2 cellular contexts compared by ENCODE assay signal in the genomic region with DNA sequence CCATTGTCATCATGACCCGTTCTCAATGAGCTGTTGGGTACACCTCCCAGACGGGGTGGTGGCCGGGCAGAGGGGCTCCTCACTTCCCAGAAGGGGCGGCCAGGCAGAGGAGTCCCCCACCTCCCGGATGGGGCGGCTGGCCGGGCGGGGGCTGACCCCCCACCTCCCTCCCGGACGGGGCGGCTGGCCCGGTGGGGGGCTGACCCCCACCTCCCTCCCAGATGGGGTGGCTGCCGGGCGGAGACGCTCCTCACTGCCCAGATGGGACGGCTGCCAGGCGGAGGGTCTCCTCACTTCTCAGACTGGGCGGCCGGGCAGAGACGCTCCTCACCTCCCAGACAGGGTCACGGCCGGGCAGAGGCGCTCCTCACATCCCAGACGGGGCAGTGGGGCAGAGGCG. TPM values are rescaled to one million over a fixed set of nuclear protein-coding genes. Genes with fewer than 3 reads are reported as not detected.
A peak's percentile ranks its signal among the peaks of the same experiment; 100 is the strongest.
DNase-seq lines count a peak whose midpoint lies in the region; TF ChIP-seq lines count a peak whose summit lies in the region.
"Not testable (repeated sequence)": the region's sequence is repeated elsewhere in the genome, so short reads cannot be mapped to it uniquely, and the experiment has no call there.

No MANE protein-coding gene starts in this region.

- DNase-seq in activated gamma-delta T cell (lab: John Stamatoyannopoulos, UW) = peak; percentile 7
- peak; percentile 11 for DNase-seq in glutamatergic neuron

- peaks cover 49% of the 10 kb centered on the region for H3K36me3 Mint-ChIP-seq in glutamatergic neuron (ENCODE audit: unreplicated experiment)

- H3K27ac Mint-ChIP-seq in glutamatergic neuron (ENCODE audit: unreplicated experiment) = not testable (repeated sequence)

- H3K4me3 Mint-ChIP-seq in glutamatergic neuron (ENCODE audit: unreplicated experiment) = not testable (repeated sequence)

- peaks cover 35% of the 10 kb centered on the region for H3K9me3 Mint-ChIP-seq in glutamatergic neuron (ENCODE audit: unreplicated experiment)

- H3K4me1 Mint-ChIP-seq in glutamatergic neuron (ENCODE audit: low read depth, unreplicated experiment) = peaks cover 18% of the 10 kb centered on the region

- not testable (repeated sequence) for TF ChIP-seq CTCF in glutamatergic neuron (IDR thresholded peaks at IDR 0.05; ENCODE audit: partially characterized antibody, unreplicated experiment)

- H3K27me3 Mint-ChIP-seq in glutamatergic neuron (ENCODE audit: unreplicated experiment) = peaks cover 20% of the 10 kb centered on the region

RNA-seq across cellular contexts. Expression of a gene that starts 5.7 kb away (rescaled TPM):
- total RNA-seq in glutamatergic neuron (ENCODE audit: unreplicated experiment) = 29.8 TPM
